ENCODE assay signal across 9 cellular contexts in the genomic region with DNA sequence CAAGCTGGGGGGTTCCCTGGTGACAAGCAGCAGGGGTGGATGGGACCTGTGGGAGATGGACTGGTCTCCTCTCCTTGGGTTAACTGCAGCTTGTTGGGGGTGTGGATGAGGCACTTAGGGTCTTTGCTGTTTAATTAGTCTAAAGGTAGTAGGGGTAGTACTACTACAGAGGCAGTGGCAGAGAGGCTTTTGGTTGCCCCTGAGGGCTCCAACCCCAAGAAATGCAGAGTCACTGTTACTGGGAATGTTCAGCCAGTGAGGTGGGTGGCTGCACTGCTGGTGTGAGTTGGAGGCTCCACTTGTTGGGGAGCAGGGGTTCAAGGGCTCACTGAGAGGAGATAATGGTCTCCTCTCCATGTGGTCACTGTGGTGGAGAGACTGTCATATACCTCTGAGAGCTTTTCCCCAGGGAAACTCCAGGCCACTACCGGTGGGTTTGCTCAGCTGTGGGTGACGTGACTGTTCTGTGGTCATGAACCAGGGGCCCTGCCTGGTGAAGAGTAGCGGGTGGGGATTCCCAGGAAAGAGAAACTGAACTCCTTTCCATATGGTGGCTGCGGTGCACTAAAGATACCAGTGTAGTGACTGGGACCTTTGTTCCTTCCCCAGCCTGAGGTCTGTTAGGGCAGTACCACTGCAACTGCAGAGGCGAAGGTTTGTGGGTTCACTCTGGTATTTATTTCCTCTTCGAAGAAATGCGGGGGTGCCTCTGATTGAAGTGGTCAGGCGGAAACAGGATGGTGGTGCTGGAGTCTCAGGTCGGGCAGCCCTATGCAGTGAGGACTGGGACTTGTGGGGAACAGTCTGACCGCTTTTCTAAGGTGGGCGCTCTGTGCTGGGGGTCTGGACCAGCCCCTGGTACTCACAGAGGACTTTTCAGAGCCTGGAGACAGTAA.
DNase-seq lines count a peak whose midpoint lies in the region; ATAC-seq and TF ChIP-seq lines count a peak whose summit lies in the region.
"Had no signal": no experiment of that assay in that cellular context is flagged by ENCODE, and none has a peak within 500 bp of the region (broad histone marks: within the 10 kb centered on the region; RNA-seq: fewer than 3 reads in every experiment).

No MANE protein-coding gene starts in this region.

- no peak for TF ChIP-seq CTCF in CD4-positive, alpha-beta T cell (IDR thresholded peaks at IDR 0.05)
- TF ChIP-seq CTCF in left lung (IDR thresholded peaks at IDR 0.05) = no peak

- H3K4me3 Mint-ChIP-seq in CD4-positive, alpha-beta T cell = peak overlapping the region; percentile 54

- H3K27me3 Mint-ChIP-seq in CD4-positive, alpha-beta T cell = no peaks in the 10 kb centered on the region

- peak overlapping the region; percentile 6 for H3K27ac ChIP-seq in CD4-positive, alpha-beta T cell (ENCODE audit: low read depth, low read length)
- H3K27ac ChIP-seq in left lung = peak overlapping the region in 1 of 2 donors; percentile 63
- H3K27ac ChIP-seq: cardiac muscle cell had no signal

- CTCF ChIA-PET in CD4-positive, alpha-beta T cell (lab: Charles Lee) = interaction anchor here (0.7 kb wide), 1 partner anchor 69 kb away, joined by 4 read pairs; no protein-coding TSS in a partner anchor

- H3K36me3 ChIP-seq in left lung = no peaks in the 10 kb centered on the region
- H3K36me3 ChIP-seq: cardiac muscle cell had no signal

- H3K9me3 ChIP-seq in CD4-positive, alpha-beta T cell (ENCODE audit: control insufficient read depth, low read length) = no peaks in the 10 kb centered on the region
- no peaks in the 10 kb centered on the region for H3K9me3 ChIP-seq in left lung

- POLR2A ChIA-PET in CD4-positive, alpha-beta T cell (lab: Charles Lee) = interaction anchor here (0.6 to 6.5 kb wide), 4 partner anchors 11 to 83 kb away, joined by 3 to 48 read pairs (median 11); partner anchors contain the start of gene TNFSF10

- peak in 9 of 10 experiments; percentile 18 to 62 (median 43) for DNase-seq in CD4-positive, alpha-beta T cell
- peak; percentile 89 for DNase-seq in Jurkat, Clone E6-1 (ENCODE audit: low read depth, low spot score)
- DNase-seq in activated T-cell treated with anti-CD3 and anti-CD28 coated beads for 4 hours (peak; percentile 68), left lung (no peak), T1000 (lab: John Stamatoyannopoulos, UW) (no peak), Right ventricle myocardium superior (no peak)
- peak; percentile 66 for DNase-seq in stimulated activated CD4-positive, alpha-beta T cell treated with anti-CD3 and anti-CD28 coated beads, Interleukin-12 subunit alpha, Interleukin-12 subunit beta, amount 100 ng/mL, for 4 hours

- H3K27me3 ChIP-seq in CD4-positive, alpha-beta T cell (ENCODE audit: control insufficient read depth, insufficient read depth, low read length) = no peaks in the 10 kb centered on the region
- H3K27me3 ChIP-seq in left lung = no peaks in the 10 kb centered on the region
- H3K27me3 ChIP-seq: cardiac muscle cell had no signal

- intact Hi-C loops in CD4-positive, alpha-beta T cell (cut with DNase I, micrococcal nuclease) = no loop called here
- intact Hi-C loops in left lung (cut with DNase I) = loop anchor here (10.0 kb wide), 3 partner anchors 67 to 107 kb away; partner anchors contain the start of gene TNFSF10 (in 1 of the 2)
- intact Hi-C loops in Right ventricle myocardium superior (cut with DNase I) = no loop called here

- H3K4me1 Mint-ChIP-seq in CD4-positive, alpha-beta T cell (ENCODE audit: low read depth) = peaks cover 79% of the 10 kb centered on the region

- ATAC-seq in CD4-positive, alpha-beta T cell (ENCODE audit: poor library complexity) = peak; percentile 75
- ATAC-seq in GM21447 (IDR thresholded peaks at IDR 0.05; ENCODE audit: unreplicated experiment) = peak; percentile 87
- no peak for ATAC-seq in left lung
- ATAC-seq in Right ventricle myocardium superior (ENCODE audit: poor library complexity) = no peak

- peaks cover 10 to 54% of the 10 kb centered on the region in 2 donors for H3K4me1 ChIP-seq in left lung

- H3K4me3 ChIP-seq in Jurkat, Clone E6-1 (ENCODE audit: low read length) = peak overlapping the region; percentile 8; the same call in 1 of the 2 replicates
- H3K4me3 ChIP-seq in left lung = no peak overlapping the region
- H3K4me3 ChIP-seq: cardiac muscle cell had no signal

- peaks cover 4% of the 10 kb centered on the region for H3K36me3 Mint-ChIP-seq in CD4-positive, alpha-beta T cell (ENCODE audit: low read depth)

- H3K27ac Mint-ChIP-seq in CD4-positive, alpha-beta T cell = peak overlapping the region; percentile 66

- peaks cover 3% of the 10 kb centered on the region for H3K9me3 Mint-ChIP-seq in CD4-positive, alpha-beta T cell

Comparison
In these comparisons a context has a peak if more than half of its experiments do, and no peak if none do; other contexts are left out.
1. ATAC-seq: peak in CD4-positive, alpha-beta T cell (single experiment) and GM21447 (single experiment); none in left lung (single experiment) and Right ventricle myocardium superior (single experiment).
2. DNase-seq: peak in CD4-positive, alpha-beta T cell (9 of 10), Jurkat, Clone E6-1 (single experiment), activated T-cell treated with anti-CD3 and anti-CD28 coated beads for 4 hours (single experiment) and stimulated activated CD4-positive, alpha-beta T cell treated with anti-CD3 and anti-CD28 coated beads, Interleukin-12 subunit alpha, Interleukin-12 subunit beta, amount 100 ng/mL, for 4 hours (single experiment); none in left lung (0 of 2), T1000 (single experiment) and Right ventricle myocardium superior (single experiment).
3. intact Hi-C loops: an anchor here in left lung (10.0 kb wide); none called in CD4-positive, alpha-beta T cell and Right ventricle myocardium superior.